21 cellular contexts compared by ENCODE assay signal in genomic region chr7:142608630-142609029, GRCh38.
DNase-seq lines count a peak whose midpoint lies in the region; ATAC-seq and TF ChIP-seq lines count a peak whose summit lies in the region.
"Had no signal": no experiment of that assay in that cellular context is flagged by ENCODE, and none has a peak within 500 bp of the region (broad histone marks: within the 10 kb centered on the region; RNA-seq: fewer than 3 reads in every experiment).

No MANE protein-coding gene starts in this region.

- H3K9me3 ChIP-seq in Loucy (ENCODE audit: insufficient read depth, low read depth, low read length), result no peaks in the 10 kb centered on the region
- H3K9me3 ChIP-seq in T-helper 17 cell (ENCODE audit: control insufficient read depth, low read length, poor library complexity, severe bottlenecking), result no peaks in the 10 kb centered on the region
- no peaks in the 10 kb centered on the region for H3K9me3 ChIP-seq in GM23248 (ENCODE audit: low read depth)
- H3K9me3 ChIP-seq: A549, MG63, SK-N-SH had no signal

- peak overlapping the region in 1 of 2 donors; percentile 32 for H3K4me3 Mint-ChIP-seq in activated T-cell treated with anti-CD3 and anti-CD28 coated beads, Interleukin-2, amount 50 U/mL, for 72 hours
- H3K4me3 Mint-ChIP-seq in T-helper 17 cell, result no peak overlapping the region

- no peaks in the 10 kb centered on the region for H3K36me3 ChIP-seq in Loucy (ENCODE audit: insufficient read depth, low read length)
- no peaks in the 10 kb centered on the region for H3K36me3 ChIP-seq in GM23248 (ENCODE audit: low read depth)
- H3K36me3 ChIP-seq: MG63 had no signal

- H3K4me1 ChIP-seq in Loucy (ENCODE audit: insufficient read depth, low read length, poor library complexity, severe bottlenecking) (peaks cover 39% of the 10 kb centered on the region), foreskin keratinocyte (peaks cover 35% of the 10 kb centered on the region), GM23248 (ENCODE audit: insufficient read depth) (peaks cover 8% of the 10 kb centered on the region)
- H3K4me1 ChIP-seq: A549 had no signal

- H3K9ac ChIP-seq in Loucy (ENCODE audit: low read depth, low read length, poor library complexity, severe bottlenecking), result no peak overlapping the region
- no peak overlapping the region for H3K9ac ChIP-seq in GM23248
- H3K9ac ChIP-seq: SK-N-SH had no signal

- no peaks in the 10 kb centered on the region for H3K36me3 Mint-ChIP-seq in activated T-cell treated with anti-CD3 and anti-CD28 coated beads, Interleukin-2, amount 50 U/mL, for 72 hours (ENCODE audit: insufficient read depth in 2 of 2)
- H3K36me3 Mint-ChIP-seq in T-helper 17 cell (ENCODE audit: low read depth), result no peaks in the 10 kb centered on the region

- peak overlapping the region; percentile 38 for H3K27ac Mint-ChIP-seq in activated T-cell treated with anti-CD3 and anti-CD28 coated beads, Interleukin-2, amount 50 U/mL, for 72 hours
- peak overlapping the region; percentile 75 for H3K27ac Mint-ChIP-seq in T-helper 17 cell

- H3K27ac ChIP-seq in foreskin keratinocyte (no peak overlapping the region), GM23248 (no peak overlapping the region)
- H3K27ac ChIP-seq: A549 had no signal

- peaks cover 45% of the 10 kb centered on the region for H3K4me1 Mint-ChIP-seq in activated T-cell treated with anti-CD3 and anti-CD28 coated beads, Interleukin-2, amount 50 U/mL, for 72 hours (ENCODE audit: low read depth)
- H3K4me1 Mint-ChIP-seq in T-helper 17 cell, result peaks cover 7% of the 10 kb centered on the region

- H3K9me2 ChIP-seq in Loucy (replicated peaks; ENCODE audit: low read depth, low read length), result no peaks in the 10 kb centered on the region
- H3K9me2 ChIP-seq in GM23248 (ENCODE audit: insufficient read depth), result no peaks in the 10 kb centered on the region
- H3K9me2 ChIP-seq: SK-N-SH had no signal

- H3K9me3 Mint-ChIP-seq in activated T-cell treated with anti-CD3 and anti-CD28 coated beads, Interleukin-2, amount 50 U/mL, for 72 hours, result no peaks in the 10 kb centered on the region

- H2AFZ ChIP-seq in Loucy (ENCODE audit: low read length) (no peak overlapping the region), GM23248 (no peak overlapping the region)

- 29 to 33% methylated on average over 1 of the region's 1 CpG for WGBS in GM23248 (ENCODE audit: low coverage in 1 of 2, low lambda C conversion rate in 2 of 2, missing lambda C conversion rate in 2 of 2), 2 experiments

- H4K20me1 ChIP-seq in Loucy (ENCODE audit: insufficient read depth, low read length, poor library complexity, severe bottlenecking) (no peaks in the 10 kb centered on the region), GM23248 (ENCODE audit: insufficient read depth) (no peaks in the 10 kb centered on the region)

- H3K27me3 ChIP-seq in Loucy (ENCODE audit: insufficient read depth, low read length, poor library complexity, severe bottlenecking) (no peaks in the 10 kb centered on the region), foreskin keratinocyte (no peaks in the 10 kb centered on the region), GM23248 (replicated peaks; ENCODE audit: insufficient read depth) (no peaks in the 10 kb centered on the region)
- H3K27me3 ChIP-seq: MG63 had no signal

- H3K27me3 Mint-ChIP-seq in activated T-cell treated with anti-CD3 and anti-CD28 coated beads, Interleukin-2, amount 50 U/mL, for 72 hours (ENCODE audit: low read depth), result no peaks in the 10 kb centered on the region
- no peaks in the 10 kb centered on the region for H3K27me3 Mint-ChIP-seq in T-helper 17 cell

- in situ Hi-C loops in GM23248 (cut with MboI), result no loop called here

- no peak for DNase-seq in activated T-cell treated with anti-CD3 and anti-CD28 coated beads, Interleukin-2, amount 50 U/mL, for 72 hours
- DNase-seq in activated T-cell treated with anti-CD3 and anti-CD28 coated beads for 4 hours, result no peak
- DNase-seq in T-helper 17 cell, result no peak
- DNase-seq in foreskin keratinocyte, result peak; percentile 6 to 37
- no peak for DNase-seq in GDM1 (lab: John Stamatoyannopoulos, UW)
- DNase-seq in GM23248, result no peak
- no peak for DNase-seq in posterior vena cava (ENCODE audit: low spot score)
- DNase-seq: C1 segment of cervical spinal cord, COR-L47, DMS153, EL, MG63, NCI-H1092, NCI-H1694, NCI-H2171, NCI-H446 treated with DMSO at 0.1 percent for 48 hours, NCI-H82, Right ventricle myocardium superior, SK-N-SH had no signal

- 0 out of 2 replicates have a peak, but pooled peaks cover 4% of the 10 kb centered on the region for H3F3A ChIP-seq in Loucy (ENCODE audit: low read depth)
- H3F3A ChIP-seq in GM23248 (ENCODE audit: insufficient read depth), result peaks cover 8% of the 10 kb centered on the region; the same call in 1 of the 2 replicates

- no peak for ATAC-seq in activated T-cell treated with anti-CD3 and anti-CD28 coated beads, Interleukin-2, amount 50 U/mL, for 72 hours (replicated peaks in 1 of 2)
- ATAC-seq in T-helper 17 cell (no peak), foreskin keratinocyte (peak; percentile 38)
- ATAC-seq: A549 had no signal

- H3K4me3 ChIP-seq in Loucy (ENCODE audit: low read length, poor library complexity, severe bottlenecking), result no peak overlapping the region
- no peak overlapping the region for H3K4me3 ChIP-seq in GM23248
- H3K4me3 ChIP-seq: A549, MG63 had no signal

- peak overlapping the region; percentile 20 for H3K4me2 ChIP-seq in Loucy (ENCODE audit: low read depth, low read length, poor library complexity, severe bottlenecking)
- no peak overlapping the region for H3K4me2 ChIP-seq in GM23248 (ENCODE audit: unreplicated experiment)
- H3K4me2 ChIP-seq: A549, SK-N-SH had no signal

- TF ChIP-seq CTCF in Loucy (conservative IDR thresholded peaks at IDR 0.05; ENCODE audit: low read length) (no peak), foreskin keratinocyte (conservative IDR thresholded peaks at IDR 0.05) (no peak)

- intact Hi-C loops in posterior vena cava (cut with DNase I), result no loop called here

- no peaks in the 10 kb centered on the region for H3K79me2 ChIP-seq in Loucy (ENCODE audit: insufficient read depth, low read length)
- no peaks in the 10 kb centered on the region for H3K79me2 ChIP-seq in GM23248 (ENCODE audit: insufficient read depth)

Comparison
In these comparisons a context has a peak if more than half of its experiments do, and no peak if none do; other contexts are left out.
1. DNase-seq: peak in foreskin keratinocyte (2 of 2); none in activated T-cell treated with anti-CD3 and anti-CD28 coated beads, Interleukin-2, amount 50 U/mL, for 72 hours (0 of 2), activated T-cell treated with anti-CD3 and anti-CD28 coated beads for 4 hours (single experiment), T-helper 17 cell (0 of 3), GDM1 (single experiment), GM23248 (single experiment) and posterior vena cava (single experiment).